Comparison of ENCODE assay signal across 8 cellular contexts in the genomic region with DNA sequence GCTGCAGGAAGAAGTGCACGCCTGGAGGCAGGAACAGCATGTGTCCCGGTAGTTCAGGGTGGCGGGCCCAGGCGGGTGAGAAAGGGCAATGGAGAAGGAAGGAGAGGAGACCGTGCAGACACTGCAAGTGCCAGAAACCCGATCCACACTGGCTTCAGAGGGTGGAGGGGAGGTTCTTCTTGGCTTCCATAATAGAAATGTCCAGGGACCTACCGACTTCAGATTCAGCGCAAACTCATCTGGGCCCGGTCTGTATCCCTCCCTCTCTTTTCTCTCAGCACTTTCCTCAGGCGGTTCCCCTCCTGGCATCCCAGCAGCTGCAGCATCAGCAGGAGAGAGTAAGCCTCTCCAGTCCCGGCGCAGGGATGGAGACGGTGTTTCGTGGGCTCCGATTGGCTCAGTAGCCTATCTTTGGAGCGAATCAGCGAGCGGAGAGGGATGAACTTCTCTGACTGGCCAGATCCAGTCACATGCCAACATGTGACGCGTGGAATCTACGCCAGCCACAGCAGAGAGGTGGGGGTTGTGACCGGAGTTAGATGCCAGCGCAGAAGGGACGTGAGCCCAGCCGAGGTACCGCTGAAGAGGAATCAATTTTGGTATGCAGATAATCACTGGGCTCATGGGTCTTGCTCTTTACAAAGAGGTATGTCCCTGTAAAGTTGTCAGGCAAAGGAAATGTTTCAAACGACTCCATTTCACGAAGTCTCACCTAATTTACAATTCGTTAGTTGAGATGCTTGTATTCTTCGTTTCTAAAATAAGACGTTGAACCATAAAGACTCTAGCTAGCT. TPM values are rescaled to one million over a fixed set of nuclear protein-coding genes. Genes with fewer than 3 reads are reported as not detected.
A peak's percentile ranks its signal among the peaks of the same experiment; 100 is the strongest.
DNase-seq lines count a peak whose midpoint lies in the region; ATAC-seq, FAIRE-seq and TF ChIP-seq lines count a peak whose summit lies in the region.

No MANE protein-coding gene starts in this region.

- no peaks in the 10 kb centered on the region for H3K9me3 Mint-ChIP-seq in activated naive CD8-positive, alpha-beta T cell treated with anti-CD3 and anti-CD28 coated beads, Interleukin-2, amount 50 U/mL, for 24 hours

- intact Hi-C loops in pancreas (cut with DNase I) (no loop called here), tibial artery (cut with DNase I; ENCODE audit: low total_unique reads) (no loop called here)

- H3K36me3 ChIP-seq in SU-DHL-6 (ENCODE audit: low read length) (no peaks in the 10 kb centered on the region), cardiac muscle cell (no peaks in the 10 kb centered on the region), pancreas (no peaks in the 10 kb centered on the region), tibial artery (no peaks in the 10 kb centered on the region)

- peak; percentile 80 to 94 (median 89) for DNase-seq in NCI-H1417 (lab: John Stamatoyannopoulos, UW)
- peak; percentile 84 for DNase-seq in activated naive CD8-positive, alpha-beta T cell treated with anti-CD3 and anti-CD28 coated beads, Interleukin-2, amount 50 U/mL, for 24 hours
- peak; percentile 96 to 97 for DNase-seq in cardiac muscle cell (ENCODE audit: low read depth in 1 of 2, low spot score in 1 of 2)
- DNase-seq in pancreas = peak; percentile 85 to 93 (median 92)
- peak; percentile 95 to 97 for DNase-seq in tibial artery

- H3K9me2 ChIP-seq in SU-DHL-6 (replicated peaks; ENCODE audit: insufficient read depth, low read length) = no peaks in the 10 kb centered on the region

- peaks cover 44% of the 10 kb centered on the region for H3K79me2 ChIP-seq in SU-DHL-6 (ENCODE audit: insufficient read depth, low read length)

- H3K4me1 ChIP-seq in cardiac muscle cell (ENCODE audit: low read depth) = peaks cover 7% of the 10 kb centered on the region
- H3K4me1 ChIP-seq in pancreas = peaks cover 0 to 4% (median 4%) of the 10 kb centered on the region in 3 donors
- peaks cover 0 to 22% (median 11%) of the 10 kb centered on the region in 4 donors for H3K4me1 ChIP-seq in tibial artery

- peak overlapping the region; percentile 91 for H3K4me3 Mint-ChIP-seq in activated naive CD8-positive, alpha-beta T cell treated with anti-CD3 and anti-CD28 coated beads, Interleukin-2, amount 50 U/mL, for 24 hours

- H3K27me3 ChIP-seq in SU-DHL-6 (ENCODE audit: low read length) (no peaks in the 10 kb centered on the region), cardiac muscle cell (no peaks in the 10 kb centered on the region), pancreas (no peaks in the 10 kb centered on the region), tibial artery (no peaks in the 10 kb centered on the region)

- H3K36me3 Mint-ChIP-seq in activated naive CD8-positive, alpha-beta T cell treated with anti-CD3 and anti-CD28 coated beads, Interleukin-2, amount 50 U/mL, for 24 hours (ENCODE audit: low read depth) = no peaks in the 10 kb centered on the region

- H3K9me3 ChIP-seq in SU-DHL-6 (ENCODE audit: insufficient read depth, low read length) (no peaks in the 10 kb centered on the region), cardiac muscle cell (ENCODE audit: low read depth) (no peaks in the 10 kb centered on the region), pancreas (no peaks in the 10 kb centered on the region), tibial artery (no peaks in the 10 kb centered on the region)

- H3K4me1 Mint-ChIP-seq in activated naive CD8-positive, alpha-beta T cell treated with anti-CD3 and anti-CD28 coated beads, Interleukin-2, amount 50 U/mL, for 24 hours = peaks cover 45% of the 10 kb centered on the region

- peak overlapping the region; percentile 88 for H3K27ac Mint-ChIP-seq in activated naive CD8-positive, alpha-beta T cell treated with anti-CD3 and anti-CD28 coated beads, Interleukin-2, amount 50 U/mL, for 24 hours

- peaks cover 22% of the 10 kb centered on the region for H3F3A ChIP-seq in SU-DHL-6 (ENCODE audit: insufficient read depth)

- H4K20me1 ChIP-seq in SU-DHL-6 (ENCODE audit: low read depth, low read length) = no peaks in the 10 kb centered on the region

- TF ChIP-seq CTCF in GM12875 (IDR thresholded peaks at IDR 0.05; ENCODE audit: borderline replicate concordance, insufficient read depth, low read depth, low read length) (no peak), SU-DHL-6 (IDR thresholded peaks at IDR 0.05; ENCODE audit: insufficient read depth, low read length, poor library complexity, severe bottlenecking) (no peak), cardiac muscle cell (IDR thresholded peaks at IDR 0.05; ENCODE audit: low read depth, low read length) (no peak), pancreas (IDR thresholded peaks at IDR 0.05) (no peak), tibial artery (IDR thresholded peaks at IDR 0.05) (no peak)

- ATAC-seq in HG02763 (IDR thresholded peaks at IDR 0.05; ENCODE audit: unreplicated experiment) (peak; percentile 76), pancreas (peak; percentile 80 to 92 (median 85))
- ATAC-seq in activated naive CD8-positive, alpha-beta T cell treated with anti-CD3 and anti-CD28 coated beads, Interleukin-2, amount 50 U/mL, for 24 hours = peak; percentile 93

- H3K9ac ChIP-seq in SU-DHL-6 (ENCODE audit: low read length) = peak overlapping the region; percentile 60

- peak overlapping the region; percentile 75 for H3K4me2 ChIP-seq in SU-DHL-6 (ENCODE audit: low read depth, low read length, poor library complexity, severe bottlenecking)

- H3K27me3 Mint-ChIP-seq in activated naive CD8-positive, alpha-beta T cell treated with anti-CD3 and anti-CD28 coated beads, Interleukin-2, amount 50 U/mL, for 24 hours = no peaks in the 10 kb centered on the region

- H3K4me3 ChIP-seq in GM12875 (ENCODE audit: low read depth, low read length) = peak overlapping the region; percentile 61
- peak overlapping the region; percentile 66 for H3K4me3 ChIP-seq in SU-DHL-6 (ENCODE audit: insufficient read depth, low read length, poor library complexity, severe bottlenecking)
- peak overlapping the region; percentile 47 for H3K4me3 ChIP-seq in cardiac muscle cell
- peak overlapping the region; percentile 17 to 42 (median 31) for H3K4me3 ChIP-seq in pancreas
- H3K4me3 ChIP-seq in tibial artery = peak overlapping the region; percentile 52 to 58

- WGBS in pancreas, 2 donors = 0 to 1% methylated on average over 30 to 31 of the region's 31 CpGs

- H2AFZ ChIP-seq in SU-DHL-6 (ENCODE audit: low read depth, low read length, severe bottlenecking) = peak overlapping the region; percentile 35

- peak; percentile 82 for FAIRE-seq in pancreas (lab: Jason Lieb, UNC)

- H3K27ac ChIP-seq in SU-DHL-6 (ENCODE audit: low read depth, low read length) = peak overlapping the region; percentile 64
- peak overlapping the region; percentile 68 for H3K27ac ChIP-seq in cardiac muscle cell
- H3K27ac ChIP-seq in pancreas = peak overlapping the region in 3 of 4 donors; percentile 35 to 74 (median 42)
- peak overlapping the region; percentile 76 to 99 for H3K27ac ChIP-seq in tibial artery

RNA-seq across cellular contexts. Expression of gene PRPSAP2, which starts 1.9 kb away (rescaled TPM):
- total RNA-seq in cardiac muscle cell (48.9 and 65.2 TPM in 2 replicates), pancreas (10 to 100 TPM in 5 of 6 donors, 1 to 10 TPM in 1; 9.5 to 22.3 (median 15.6) TPM)
- polyA plus RNA-seq in cardiac muscle cell (66.5 and 68.5 TPM in 2 replicates), pancreas (10 to 100 TPM; 10.9 to 20.5 TPM)

Comparison
In these comparisons a context has a peak if more than half of its experiments do, and no peak if none do; other contexts are left out.
1. Peak in every context shown above with its lines: DNase-seq, ATAC-seq, H3K4me3 ChIP-seq and H3K27ac ChIP-seq.